ENCODE assay signal across 1 cellular context in the genomic region with DNA sequence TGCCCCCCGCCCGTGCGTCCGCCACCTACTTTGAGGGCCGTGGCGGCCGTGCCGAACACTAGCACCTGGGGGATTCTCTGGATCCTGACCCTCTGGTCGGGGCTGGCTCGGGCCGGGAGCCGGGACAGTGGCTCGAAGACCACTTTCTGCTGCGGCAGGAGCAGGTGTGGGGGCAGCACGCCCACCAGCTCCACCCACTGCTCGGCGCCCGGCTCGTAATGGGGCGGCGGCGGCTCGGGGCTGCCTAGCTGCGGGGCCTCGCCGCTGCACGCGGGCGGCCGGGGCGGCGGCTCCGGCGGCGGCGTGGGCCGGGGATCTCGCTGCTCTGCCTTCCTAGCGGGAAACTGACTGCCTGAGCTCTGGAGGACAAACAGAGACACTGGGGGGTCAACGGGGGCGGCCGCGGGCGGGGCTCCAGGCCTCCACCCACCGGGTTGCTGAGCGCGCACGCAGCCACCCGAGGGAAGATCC.
TF ChIP-seq lines count a peak whose summit lies in the region.

No MANE protein-coding gene starts in this region.

TF ChIP-seq in HepG2, 621 proteins besides CTCF, POLR2A, EP300 and RAD21:
- no peak for TF ChIP-seq SNAI1 (CRISPR knock-in tag; IDR thresholded peaks at IDR 0.05; ENCODE audit: borderline replicate concordance)
